Comparison of ENCODE assay signal across 20 cellular contexts in genomic region chr4:38413524-38414341, GRCh38.
"Had no signal": no experiment of that assay in that cellular context is flagged by ENCODE, and none has a peak within 500 bp of the region (broad histone marks: within the 10 kb centered on the region; RNA-seq: fewer than 3 reads in every experiment).

No MANE protein-coding gene starts in this region.

- H3K4me3 Mint-ChIP-seq: activated naive CD8-positive, alpha-beta T cell; dendritic cell treated with granulocyte-macrophage colony-stimulating factor and Interleukin-4, amounts not matched to agents 40 ng/mL and 50 ng/mL, for 4 days; natural killer cell had no signal

- H3K4me1 ChIP-seq: foreskin keratinocyte, right atrium auricular region, vagina had no signal

- H3K36me3 ChIP-seq: neutrophil, right atrium auricular region, tibial artery, vagina had no signal

- H3K9me3 ChIP-seq: neutrophil, right atrium auricular region, tibial artery, vagina had no signal

- H3K27me3 ChIP-seq: neutrophil, right atrium auricular region, tibial artery, vagina had no signal

- H3K27ac ChIP-seq: epithelial cell of prostate, foreskin keratinocyte, neutrophil, right atrium auricular region, tibial artery, vagina had no signal

- H3K4me3 ChIP-seq: right atrium auricular region, tibial artery, vagina had no signal

- H3K9me3 Mint-ChIP-seq: natural killer cell had no signal

- FAIRE-seq: bronchial epithelial cell had no signal

- ATAC-seq: foreskin keratinocyte; left ventricle myocardium superior; natural killer cell; stimulated activated naive CD8-positive, alpha-beta T cell treated with anti-CD3 and anti-CD28 coated beads, Interleukin-15, Interleukin-2, amounts not matched to agents 100 U/mL and 50 U/mL, for 24 hours had no signal

- H3K36me3 Mint-ChIP-seq: natural killer cell had no signal

- H3K27ac Mint-ChIP-seq: activated naive CD8-positive, alpha-beta T cell; dendritic cell treated with granulocyte-macrophage colony-stimulating factor and Interleukin-4, amounts not matched to agents 40 ng/mL and 50 ng/mL, for 4 days; natural killer cell had no signal

- DNase-seq: activated CD4-positive, alpha-beta T cell treated with anti-CD3 and anti-CD28 coated beads, Interleukin-2, amount 50 U/mL, for 48 hours; activated T-cell treated with anti-CD3 and anti-CD28 coated beads for 4 hours; cerebellar nuclear complex; foreskin keratinocyte; glutamatergic neuron; hypothalamus; left ventricle myocardium superior; natural killer cell; posterior cingulate gyrus; stimulated activated naive CD8-positive, alpha-beta T cell treated with anti-CD3 and anti-CD28 coated beads, Interleukin-15, Interleukin-2, amounts not matched to agents 100 U/mL and 50 U/mL, for 24 hours; substantia nigra; T-helper 2 cell; tibial artery had no signal

- H3K27me3 Mint-ChIP-seq: activated naive CD8-positive, alpha-beta T cell; dendritic cell treated with granulocyte-macrophage colony-stimulating factor and Interleukin-4, amounts not matched to agents 40 ng/mL and 50 ng/mL, for 4 days had no signal
